Comparison of ENCODE assay signal across 15 cellular contexts in the genomic region with DNA sequence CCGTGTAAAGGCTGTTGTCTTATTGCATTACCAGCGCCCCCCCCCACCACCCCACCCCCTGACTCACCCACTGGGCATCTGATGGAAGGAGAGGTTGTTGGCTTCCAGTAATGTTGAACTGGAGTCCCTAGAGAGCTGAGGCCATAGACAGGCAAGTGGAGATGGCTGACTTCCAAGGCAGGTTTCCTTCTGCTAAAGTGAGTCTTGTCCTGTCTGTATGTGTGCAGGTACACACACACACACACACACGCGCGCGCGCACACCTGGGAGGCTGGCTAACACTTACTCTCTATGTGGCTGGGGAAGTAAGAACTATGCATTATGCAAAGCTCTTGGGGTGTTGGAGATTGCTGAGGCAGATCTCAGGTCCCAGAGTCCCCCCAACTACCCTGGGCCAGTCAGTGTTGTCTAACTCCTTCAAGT. TPM values are rescaled to one million over a fixed set of nuclear protein-coding genes. Genes with fewer than 3 reads are reported as not detected.
A peak's percentile ranks its signal among the peaks of the same experiment; 100 is the strongest.
DNase-seq lines count a peak whose midpoint lies in the region; ATAC-seq, FAIRE-seq and TF ChIP-seq lines count a peak whose summit lies in the region.
"Had no signal": no experiment of that assay in that cellular context is flagged by ENCODE, and none has a peak within 500 bp of the region (broad histone marks: within the 10 kb centered on the region; RNA-seq: fewer than 3 reads in every experiment).

No MANE protein-coding gene starts in this region.

- no peaks in the 10 kb centered on the region for H3K79me2 ChIP-seq in HepG2 (ENCODE audit: insufficient read depth, low read length)
- H3K79me2 ChIP-seq: hepatocyte had no signal

- DNase-seq in AG09309 (ENCODE audit: low read depth) (peak; percentile 45), GM12865 (ENCODE audit: low read depth) (peak; percentile 5), T1000 (lab: John Stamatoyannopoulos, UW) (peak; percentile 71), lower lobe of right lung (no peak), HepG2 (ENCODE audit: low spot score) (no peak), endothelial cell (ENCODE audit: low spot score) (no peak), posterior cingulate gyrus (no peak), SKM-1 (lab: John Stamatoyannopoulos, UW; ENCODE audit: unreplicated experiment) (no peak)
- DNase-seq: activated naive CD8-positive, alpha-beta T cell treated with anti-CD3 and anti-CD28 coated beads, Interleukin-2, amount 10 ng/mL, durations not matched to agents 7 days and 5 days; CD4-positive, alpha-beta T cell; dorsolateral prefrontal cortex; stimulated activated CD4-positive, alpha-beta T cell treated with anti-CD3 and anti-CD28 coated beads, Interleukin-4, amount 100 ng/mL, for 24 hours; stimulated activated naive CD8-positive, alpha-beta T cell treated with anti-CD3 and anti-CD28 coated beads, Interleukin-15, Interleukin-2, amounts not matched to agents 100 U/mL and 50 U/mL, for 24 hours had no signal

- H3K9me3 Mint-ChIP-seq in endothelial cell (ENCODE audit: unreplicated experiment): no peaks in the 10 kb centered on the region
- H3K9me3 Mint-ChIP-seq: activated naive CD8-positive, alpha-beta T cell treated with anti-CD3 and anti-CD28 coated beads, Interleukin-2, amount 10 ng/mL, durations not matched to agents 7 days and 5 days; CD4-positive, alpha-beta T cell had no signal

- no peak overlapping the region for H3K27ac ChIP-seq in lower lobe of right lung
- H3K27ac ChIP-seq in HepG2 (ENCODE audit: extremely low read length, insufficient read depth, low read length): no peak overlapping the region
- H3K27ac ChIP-seq: hepatocyte had no signal

- H3K9ac ChIP-seq in HepG2 (ENCODE audit: insufficient read depth, low read depth, low read length): no peak overlapping the region

- peaks cover 2% of the 10 kb centered on the region for H3K4me1 Mint-ChIP-seq in endothelial cell (ENCODE audit: unreplicated experiment)
- H3K4me1 Mint-ChIP-seq: activated naive CD8-positive, alpha-beta T cell treated with anti-CD3 and anti-CD28 coated beads, Interleukin-2, amount 10 ng/mL, durations not matched to agents 7 days and 5 days had no signal

- no peaks in the 10 kb centered on the region for H3K36me3 ChIP-seq in lower lobe of right lung
- H3K36me3 ChIP-seq in HepG2 (replicated peaks in 1 of 2; ENCODE audit: control insufficient read depth in 1 of 2, insufficient read depth in 2 of 2, low read length in 2 of 2): no peaks in the 10 kb centered on the region

- ATAC-seq in lower lobe of right lung (peak; percentile 19 to 26), HepG2 (no peak)
- ATAC-seq: stimulated activated naive CD8-positive, alpha-beta T cell treated with anti-CD3 and anti-CD28 coated beads, Interleukin-15, Interleukin-2, amounts not matched to agents 100 U/mL and 50 U/mL, for 24 hours had no signal

- TF ChIP-seq RAD21 in HepG2 (CRISPR knock-in tag; IDR thresholded peaks at IDR 0.05): no peak

- no peak overlapping the region for H3K4me3 ChIP-seq in AG09309 (ENCODE audit: control insufficient read depth, low read depth, low read length)
- H3K4me3 ChIP-seq in GM12865 (ENCODE audit: low read depth, low read length): no peak overlapping the region
- H3K4me3 ChIP-seq in lower lobe of right lung: no peak overlapping the region
- H3K4me3 ChIP-seq in HepG2 (replicated peaks in 1 of 3; ENCODE audit: insufficient read depth in 1 of 3, low read depth in 2 of 3, low read length in 3 of 3): no peak overlapping the region
- H3K4me3 ChIP-seq: hepatocyte had no signal

- H3K27me3 ChIP-seq in lower lobe of right lung (ENCODE audit: low read depth) (peaks cover 15% of the 10 kb centered on the region), HepG2 (ENCODE audit: control insufficient read depth in 1 of 2, insufficient read depth in 2 of 2, low read length in 2 of 2) (peaks cover 0 to 36% of the 10 kb centered on the region in 2 experiments; a peak in 4 of 5 replicates)
- H3K27me3 ChIP-seq: dorsolateral prefrontal cortex had no signal

- H3K4me1 ChIP-seq in lower lobe of right lung: peaks cover 17% of the 10 kb centered on the region
- no peaks in the 10 kb centered on the region for H3K4me1 ChIP-seq in HepG2 (ENCODE audit: insufficient read depth, low read length)

- WGBS in HepG2 (ENCODE audit: low lambda C conversion rate): 80% methylated on average over 1 of the region's 7 CpGs

- TF ChIP-seq EP300 in HepG2 (IDR thresholded peaks at IDR 0.05; ENCODE audit: low read depth in 2 of 2, low read length in 2 of 2): no peak
- no peak for TF ChIP-seq EP300 in HepG2 (CRISPR knock-in tag; IDR thresholded peaks at IDR 0.05; ENCODE audit: borderline replicate concordance)

- H3K4me3 Mint-ChIP-seq in endothelial cell (ENCODE audit: unreplicated experiment): no peak overlapping the region
- H3K4me3 Mint-ChIP-seq: activated naive CD8-positive, alpha-beta T cell treated with anti-CD3 and anti-CD28 coated beads, Interleukin-2, amount 10 ng/mL, durations not matched to agents 7 days and 5 days; CD4-positive, alpha-beta T cell had no signal

- no peak overlapping the region for H2AFZ ChIP-seq in HepG2 (ENCODE audit: low read length)
- H2AFZ ChIP-seq: hepatocyte had no signal

- TF ChIP-seq CTCF in AG09309 (IDR thresholded peaks at IDR 0.05; ENCODE audit: control insufficient read depth, insufficient read depth, low read depth, low read length, missing control alignments) (no peak), GM12865 (IDR thresholded peaks at IDR 0.05; ENCODE audit: insufficient read depth, low read depth, low read length, missing control alignments) (no peak), lower lobe of right lung (IDR thresholded peaks at IDR 0.05) (no peak), HepG2 (CRISPR knock-in tag; IDR thresholded peaks at IDR 0.05) (no peak), endothelial cell (IDR thresholded peaks at IDR 0.05; ENCODE audit: unreplicated experiment) (no peak)

- intact Hi-C loops in lower lobe of right lung (cut with DNase I): no loop called here
- intact Hi-C loops in HepG2 (cut with micrococcal nuclease; ENCODE audit: unreplicated experiment): no loop called here
- intact Hi-C loops in posterior cingulate gyrus (cut with DNase I): no loop called here

- no peaks in the 10 kb centered on the region for H3K36me3 Mint-ChIP-seq in endothelial cell (ENCODE audit: low read depth, unreplicated experiment)
- H3K36me3 Mint-ChIP-seq: activated naive CD8-positive, alpha-beta T cell treated with anti-CD3 and anti-CD28 coated beads, Interleukin-2, amount 10 ng/mL, durations not matched to agents 7 days and 5 days had no signal

- CTCF ChIA-PET in HepG2 (lab: Yijun Ruan, JAX; ENCODE audit: low intra/inter-chr PET ratio, low total read pairs): no interaction called here

- BruUV-seq in HepG2 (replicated peaks; lab: Mats Ljungman, UMichigan): no TSS peak

- POLR2A ChIA-PET in HepG2 (lab: Yijun Ruan, JAX): no interaction called here

- H3K27ac Mint-ChIP-seq in endothelial cell (ENCODE audit: unreplicated experiment): no peak overlapping the region
- H3K27ac Mint-ChIP-seq: activated naive CD8-positive, alpha-beta T cell treated with anti-CD3 and anti-CD28 coated beads, Interleukin-2, amount 10 ng/mL, durations not matched to agents 7 days and 5 days; CD4-positive, alpha-beta T cell had no signal

- no peaks in the 10 kb centered on the region for H4K20me1 ChIP-seq in HepG2 (ENCODE audit: insufficient read depth, low read length)

- no peak for FAIRE-seq in HepG2 (lab: Jason Lieb, UNC)

- H3K9me3 ChIP-seq in lower lobe of right lung: no peaks in the 10 kb centered on the region
- no peaks in the 10 kb centered on the region for H3K9me3 ChIP-seq in HepG2 (ENCODE audit: low read length)

- in situ Hi-C loops in HepG2 (cut with HindIII; ENCODE audit: extremely low pct_ligation_motif_present, low pct_unique_long_range_greater_than_20kb): no loop called here

- H3K27me3 Mint-ChIP-seq in endothelial cell (ENCODE audit: unreplicated experiment): peaks cover 13% of the 10 kb centered on the region

- TF ChIP-seq POLR2A in HepG2 (IDR thresholded peaks at IDR 0.05; ENCODE audit: insufficient read depth in 1 of 2, low read depth in 2 of 2, low read length in 2 of 2): no peak

- H3K4me2 ChIP-seq in HepG2 (ENCODE audit: low read depth, low read length): no peak overlapping the region

TF ChIP-seq in HepG2, 621 proteins besides CTCF, POLR2A, EP300 and RAD21 (continues in another document):
- TF ChIP-seq, protein P1, sequence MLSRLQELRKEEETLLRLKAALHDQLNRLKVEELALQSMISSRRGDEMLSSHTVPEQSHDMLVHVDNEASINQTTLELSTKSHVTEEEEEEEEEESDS (CRISPR knock-in tag; IDR thresholded peaks at IDR 0.05; ENCODE audit: borderline replicate concordance): no peak
- no peak for TF ChIP-seq ZNF556 (CRISPR knock-in tag; IDR thresholded peaks at IDR 0.05; ENCODE audit: borderline replicate concordance)

RNA-seq across cellular contexts. Expression of a gene that starts 1.6 kb away (rescaled TPM):
- total RNA-seq in lower lobe of right lung: 0.24 TPM
- not detected in 2 replicates for total RNA-seq in HepG2 (2016; rRNA removed; fragmentation: Illumina TruSeq; extraction: Trizol)
- total RNA-seq in HepG2 (2016; cell fraction: cytosol; rRNA removed; fragmentation: Illumina TruSeq; extraction: Trizol; ENCODE audit: low read depth): not detected in 2 replicates
- total RNA-seq in HepG2 (2016; cell fraction: insoluble cytoplasmic fraction; rRNA removed; fragmentation: Illumina TruSeq; extraction: Trizol): not detected in 2 replicates
- not detected in 2 replicates for total RNA-seq in HepG2 (2016; cell fraction: membrane; rRNA removed; fragmentation: Illumina TruSeq; extraction: Trizol)
- total RNA-seq in HepG2 (2016; cell fraction: nucleus; rRNA removed; fragmentation: Illumina TruSeq; extraction: Trizol): not detected in 2 replicates
- polyA plus RNA-seq in HepG2 (2011; rRNA removed): not detected in 2 replicates
- polyA plus RNA-seq in HepG2 (2011; cell fraction: cytosol; rRNA removed): not detected in 2 replicates
- polyA plus RNA-seq in HepG2 (2011; cell fraction: nucleus; rRNA removed): not detected in 2 replicates
- not detected in 2 replicates for polyA plus RNA-seq in HepG2 (2012)
- not detected in 2 replicates for polyA plus RNA-seq in HepG2 (2016; cell fraction: cytosol; fragmentation: Illumina TruSeq; extraction: Trizol; ENCODE audit: low read depth)
- polyA plus RNA-seq in HepG2 (2016; cell fraction: insoluble cytoplasmic fraction; fragmentation: Illumina TruSeq; extraction: Trizol; ENCODE audit: low read depth): not detected in 2 replicates
- polyA plus RNA-seq in HepG2 (2016; cell fraction: membrane; fragmentation: Illumina TruSeq; extraction: Trizol; ENCODE audit: low read depth): not detected in 2 replicates
- not detected in 2 replicates for polyA plus RNA-seq in HepG2 (2016; cell fraction: nucleus; fragmentation: Illumina TruSeq; extraction: Trizol; ENCODE audit: insufficient read depth, low read depth)
- 0.05 TPM in 1 of 2 replicates, not detected in the other for polyA minus RNA-seq in HepG2 (2011; rRNA and poly(A)+ RNA removed; ENCODE audit: low replicate concordance)
- polyA minus RNA-seq in HepG2 (2011; cell fraction: cytosol; rRNA and poly(A)+ RNA removed): not detected in 2 replicates
- polyA minus RNA-seq in HepG2 (2011; cell fraction: nucleus; rRNA and poly(A)+ RNA removed): not detected in 2 replicates
- not detected for total RNA-seq in endothelial cell (ENCODE audit: unreplicated experiment)
- total RNA-seq: activated naive CD8-positive, alpha-beta T cell treated with anti-CD3 and anti-CD28 coated beads, Interleukin-2, amount 10 ng/mL, durations not matched to agents 7 days and 5 days; CD4-positive, alpha-beta T cell; T-helper 2 cell treated with Interferon-gamma antibody and Interleukin-4, amounts not matched to agents 100 ng/mL and 5 ng/mL, for 36 hours had no signal

Comparison
In these comparisons a context has a peak if more than half of its experiments do, and no peak if none do; other contexts are left out.
1. DNase-seq: peak in AG09309 (single experiment), GM12865 (single experiment) and T1000 (single experiment); none in lower lobe of right lung (single experiment), HepG2 (single experiment), endothelial cell (single experiment), posterior cingulate gyrus (0 of 10) and SKM-1 (single experiment).